In genomic region chr1:243728192-243728570, GRCh38 we compare ENCODE assay signal across 1 cellular context.
TF ChIP-seq lines count a peak whose summit lies in the region.

No MANE protein-coding gene starts in this region.

TF ChIP-seq in GM12878, 131 proteins besides CTCF, POLR2A, EP300 and RAD21 (continued from another document):
- TF ChIP-seq HSF1 (IDR thresholded peaks at IDR 0.05; ENCODE audit: low read depth, low read length) (no peak), ZNF687 (IDR thresholded peaks at IDR 0.05) (no peak), ZBED1 (IDR thresholded peaks at IDR 0.05; ENCODE audit: borderline replicate concordance) (no peak), KDM1A (IDR thresholded peaks at IDR 0.05; ENCODE audit: borderline replicate concordance) (no peak), NFIC (IDR thresholded peaks at IDR 0.05; ENCODE audit: low read depth, low read length) (no peak), NRF1 (conservative IDR thresholded peaks at IDR 0.05; ENCODE audit: low read depth, low read length) (no peak), EGR1 (IDR thresholded peaks at IDR 0.05; ENCODE audit: borderline replicate concordance in 1 of 2, low read depth in 2 of 2, low read length in 2 of 2) (no peak), CHD1 (IDR thresholded peaks at IDR 0.05; ENCODE audit: low read depth, low read length) (no peak), GATAD2B (conservative IDR thresholded peaks at IDR 0.05; ENCODE audit: low read depth) (no peak), STAT1 (conservative IDR thresholded peaks at IDR 0.05) (no peak), WRNIP1 (IDR thresholded peaks at IDR 0.05; ENCODE audit: borderline replicate concordance, low read depth, low read length) (no peak)
